8 cellular contexts compared by ENCODE assay signal in the genomic region with DNA sequence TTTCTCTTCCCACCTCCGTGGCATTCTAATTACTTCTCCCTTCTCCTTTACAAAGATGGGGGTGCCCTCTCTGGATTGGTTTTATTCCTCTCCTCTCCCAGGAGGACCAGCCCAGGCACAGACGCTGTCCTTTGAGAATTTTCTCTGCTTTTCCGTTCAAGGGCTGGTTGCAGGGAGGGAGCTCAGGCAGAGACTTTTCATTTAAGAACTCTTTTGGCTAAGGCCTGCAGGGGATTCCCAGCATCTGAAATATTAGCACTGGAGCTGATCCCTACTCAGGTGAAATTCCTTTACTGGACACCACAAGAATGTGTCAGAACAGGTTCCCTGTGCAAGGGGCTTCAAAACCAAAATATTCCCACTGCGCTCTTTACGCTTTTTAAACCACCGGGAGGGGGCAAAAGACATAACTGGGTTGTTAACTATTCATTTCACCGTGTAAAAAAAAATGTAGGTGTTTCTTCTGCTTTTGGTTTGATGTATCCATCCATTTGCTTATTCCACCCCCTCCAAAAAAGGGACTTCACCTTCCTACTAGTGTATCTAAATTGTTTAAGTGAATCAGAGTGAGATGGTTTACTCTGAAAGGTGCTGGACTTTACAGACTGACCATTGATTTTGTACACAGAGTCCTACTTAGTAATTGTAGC. TPM values are rescaled to one million over a fixed set of nuclear protein-coding genes. Genes with fewer than 3 reads are reported as not detected.
DNase-seq lines count a peak whose midpoint lies in the region; ATAC-seq, FAIRE-seq and TF ChIP-seq lines count a peak whose summit lies in the region.

No MANE protein-coding gene starts in this region.

- H3K36me3 ChIP-seq in PC-9 (ENCODE audit: low read depth) (peaks cover 30% of the 10 kb centered on the region), HepG2 (replicated peaks in 1 of 2; ENCODE audit: control insufficient read depth in 1 of 2, insufficient read depth in 2 of 2, low read length in 2 of 2) (peaks cover 6 to 16% of the 10 kb centered on the region in 2 experiments; a peak in 3 of 5 replicates)

- 0% methylated on average over 7 of the region's 7 CpGs for WGBS in HepG2 (ENCODE audit: low lambda C conversion rate)

- H3K79me2 ChIP-seq in PC-9 (ENCODE audit: low read depth), result peaks cover 90% of the 10 kb centered on the region
- H3K79me2 ChIP-seq in HepG2 (ENCODE audit: insufficient read depth, low read length), result peaks cover 79% of the 10 kb centered on the region

- peaks cover 27% of the 10 kb centered on the region for H3K36me3 Mint-ChIP-seq in activated CD4-positive, alpha-beta T cell treated with anti-CD3 and anti-CD28 coated beads, Interleukin-2, amount 10 ng/mL, durations not matched to agents 24 days and 14 days (ENCODE audit: low read depth)

- H3K27me3 Mint-ChIP-seq in activated CD4-positive, alpha-beta T cell treated with anti-CD3 and anti-CD28 coated beads, Interleukin-2, amount 10 ng/mL, durations not matched to agents 24 days and 14 days, result no peaks in the 10 kb centered on the region

- peaks cover 39% of the 10 kb centered on the region for H3K4me1 Mint-ChIP-seq in activated CD4-positive, alpha-beta T cell treated with anti-CD3 and anti-CD28 coated beads, Interleukin-2, amount 10 ng/mL, durations not matched to agents 24 days and 14 days

- peak overlapping the region; percentile 97 for H3K9ac ChIP-seq in HepG2 (ENCODE audit: insufficient read depth, low read depth, low read length)

- H3K4me3 ChIP-seq in PC-9, result peak overlapping the region; percentile 79
- H3K4me3 ChIP-seq in HepG2 (replicated peaks in 1 of 3; ENCODE audit: insufficient read depth in 1 of 3, low read depth in 2 of 3, low read length in 3 of 3), result peak overlapping the region; percentile 94 to 99 (median 98)

- H2AFZ ChIP-seq in PC-9, result no peak overlapping the region
- H2AFZ ChIP-seq in HepG2 (ENCODE audit: low read length), result no peak overlapping the region

- peak; percentile 29; the same call in 1 of the 2 replicates for TF ChIP-seq CTCF in PC-9 (conservative IDR thresholded peaks at IDR 0.05)
- TF ChIP-seq CTCF in HepG2 (CRISPR knock-in tag; IDR thresholded peaks at IDR 0.05), result 0 out of 2 replicates have a peak, but pooled peaks have one; percentile 8

- H3K9me2 ChIP-seq in PC-9 (ENCODE audit: insufficient read depth), result no peaks in the 10 kb centered on the region

- CTCF ChIA-PET in PC-9 (lab: Charles Lee), result no interaction called here
- CTCF ChIA-PET in HepG2 (lab: Yijun Ruan, JAX; ENCODE audit: low intra/inter-chr PET ratio, low total read pairs), result no interaction called here

- intact Hi-C loops in activated CD4-positive, alpha-beta T cell treated with anti-CD3 and anti-CD28 coated beads, Interleukin-2, amount 10 ng/mL, durations not matched to agents 24 days and 14 days (cut with micrococcal nuclease), result loop anchor here (5.0 to 10.0 kb wide), 3 partner anchors 195 to 722 kb away; a partner anchor contains a TSS
- intact Hi-C loops in PC-9 (cut with micrococcal nuclease; ENCODE audit: unreplicated experiment) (loop anchor here (1.0 to 10.0 kb wide), 2 partner anchors 142 to 171 kb away; a partner anchor contains a TSS), HepG2 (cut with micrococcal nuclease; ENCODE audit: unreplicated experiment) (loop anchor here (1.0 to 5.0 kb wide), 3 partner anchors 45 to 171 kb away; no protein-coding TSS in a partner anchor)

- H3K9me3 ChIP-seq in PC-9 (ENCODE audit: insufficient read depth, low read depth) (no peaks in the 10 kb centered on the region), HepG2 (ENCODE audit: low read length) (no peaks in the 10 kb centered on the region)

- H4K20me1 ChIP-seq in PC-9 (ENCODE audit: insufficient read depth) (peaks cover 42% of the 10 kb centered on the region), HepG2 (ENCODE audit: insufficient read depth, low read length) (peaks cover 24% of the 10 kb centered on the region)

- H3K27me3 ChIP-seq in PC-9 (ENCODE audit: insufficient read depth, low read depth), result no peaks in the 10 kb centered on the region
- H3K27me3 ChIP-seq in HepG2 (ENCODE audit: control insufficient read depth in 1 of 2, insufficient read depth in 2 of 2, low read length in 2 of 2), result no peaks in the 10 kb centered on the region; a peak in 1 of 5 replicates

- TF ChIP-seq POLR2A in HepG2 (IDR thresholded peaks at IDR 0.05; ENCODE audit: insufficient read depth in 1 of 2, low read depth in 2 of 2, low read length in 2 of 2), result no peak

- no peak for FAIRE-seq in HepG2 (lab: Jason Lieb, UNC)

- ATAC-seq in HepG2 (peak; percentile 6), GM21423 (IDR thresholded peaks at IDR 0.05; ENCODE audit: unreplicated experiment) (no peak), HG03565 (IDR thresholded peaks at IDR 0.05; ENCODE audit: unreplicated experiment) (no peak)

- TF ChIP-seq RAD21 in HepG2 (CRISPR knock-in tag; IDR thresholded peaks at IDR 0.05), result no peak

- TF ChIP-seq EP300 in HepG2 (IDR thresholded peaks at IDR 0.05; ENCODE audit: low read depth in 2 of 2, low read length in 2 of 2), result no peak
- TF ChIP-seq EP300 in HepG2 (CRISPR knock-in tag; IDR thresholded peaks at IDR 0.05; ENCODE audit: borderline replicate concordance), result no peak

- peak overlapping the region; percentile 99 for H3K4me3 Mint-ChIP-seq in activated CD4-positive, alpha-beta T cell treated with anti-CD3 and anti-CD28 coated beads, Interleukin-2, amount 10 ng/mL, durations not matched to agents 24 days and 14 days

- H3K27ac ChIP-seq in PC-9 (peak overlapping the region; percentile 88), HepG2 (ENCODE audit: extremely low read length, insufficient read depth, low read length) (peak overlapping the region; percentile 94)

- POLR2A ChIA-PET in PC-9 (lab: Charles Lee; ENCODE audit: unreplicated experiment) (interaction anchor here (0.7 kb wide), 2 partner anchors 53 to 54 kb away, joined by 3 to 7 read pairs; no protein-coding TSS in a partner anchor), HepG2 (lab: Yijun Ruan, JAX) (interaction anchor here (0.6 to 7.3 kb wide), 8 partner anchors 10 to 262 kb away, joined by 3 to 60 read pairs (median 4); a partner anchor contains a TSS)

- H3K4me1 ChIP-seq in PC-9 (replicated peaks; ENCODE audit: insufficient read depth), result peaks cover 48% of the 10 kb centered on the region
- H3K4me1 ChIP-seq in HepG2 (ENCODE audit: insufficient read depth, low read length), result peaks cover 57% of the 10 kb centered on the region

- no peaks in the 10 kb centered on the region for H3K9me3 Mint-ChIP-seq in activated CD4-positive, alpha-beta T cell treated with anti-CD3 and anti-CD28 coated beads, Interleukin-2, amount 10 ng/mL, durations not matched to agents 24 days and 14 days

- in situ Hi-C loops in HepG2 (cut with HindIII; ENCODE audit: extremely low pct_ligation_motif_present, low pct_unique_long_range_greater_than_20kb), result loop anchor here (10.0 kb wide), 1 partner anchor 172 kb away; no protein-coding TSS in a partner anchor

- H3K4me2 ChIP-seq in PC-9 (peak overlapping the region; percentile 99), HepG2 (ENCODE audit: low read depth, low read length) (peak overlapping the region; percentile 90)

- DNase-seq in activated CD4-positive, alpha-beta T cell treated with anti-CD3 and anti-CD28 coated beads, Interleukin-2, amount 10 ng/mL, durations not matched to agents 24 days and 14 days, result peak; percentile 76
- DNase-seq in activated CD4-positive, alpha-beta T cell treated with anti-CD3 and anti-CD28 coated beads, Interleukin-2, amount 50 U/mL, for 1 hour, result no peak
- DNase-seq in PC-9 (peak; percentile 41 to 85), cerebellar cortex (ENCODE audit: low spot score) (peak; percentile 61), HepG2 (ENCODE audit: low spot score) (peak; percentile 55), superior temporal gyrus (ENCODE audit: extremely low spot score) (peak; percentile 63)

- H3F3A ChIP-seq in PC-9 (ENCODE audit: insufficient read depth, low read depth), result peaks cover 40% of the 10 kb centered on the region

- H3K27ac Mint-ChIP-seq in activated CD4-positive, alpha-beta T cell treated with anti-CD3 and anti-CD28 coated beads, Interleukin-2, amount 10 ng/mL, durations not matched to agents 24 days and 14 days, result peak overlapping the region; percentile 99

- TSS peak; percentile 40 for BruUV-seq in PC-9 (replicated peaks; lab: Mats Ljungman, UMichigan)
- BruUV-seq in HepG2 (replicated peaks; lab: Mats Ljungman, UMichigan), result TSS peak; percentile 46

TF ChIP-seq in HepG2, 621 proteins besides CTCF, POLR2A, EP300 and RAD21 (continues in another document):
- peak; percentile 10; the same call in 1 of the 2 replicates for TF ChIP-seq KMT2B (CRISPR knock-in tag; IDR thresholded peaks at IDR 0.05)
- TF ChIP-seq ZFP82 (CRISPR knock-in tag; IDR thresholded peaks at IDR 0.05; ENCODE audit: borderline replicate concordance), result 0 out of 2 replicates have a peak, but pooled peaks have one; percentile 8
- no peak for TF ChIP-seq HOXA9 (CRISPR knock-in tag; IDR thresholded peaks at IDR 0.05; ENCODE audit: borderline replicate concordance)
- no peak for TF ChIP-seq TARDBP (CRISPR knock-in tag; IDR thresholded peaks at IDR 0.05)

RNA-seq across cellular contexts. Expression of a gene that starts 1.4 kb away (rescaled TPM):
- 46.3 and 54.6 TPM in 2 replicates for total RNA-seq in activated CD4-positive, alpha-beta T cell treated with anti-CD3 and anti-CD28 coated beads, Interleukin-2, amount 10 ng/mL, durations not matched to agents 24 days and 14 days
- 33.0 and 38.2 TPM in 2 replicates for total RNA-seq in PC-9 (2021)
- total RNA-seq in HepG2 (2016; rRNA removed; fragmentation: Illumina TruSeq; extraction: Trizol), result 20.5 and 49.3 TPM in 2 replicates
- 24.3 and 24.8 TPM in 2 replicates for total RNA-seq in HepG2 (2016; cell fraction: cytosol; rRNA removed; fragmentation: Illumina TruSeq; extraction: Trizol; ENCODE audit: low read depth)
- total RNA-seq in HepG2 (2016; cell fraction: insoluble cytoplasmic fraction; rRNA removed; fragmentation: Illumina TruSeq; extraction: Trizol), result 18.4 and 45.8 TPM in 2 replicates
- total RNA-seq in HepG2 (2016; cell fraction: membrane; rRNA removed; fragmentation: Illumina TruSeq; extraction: Trizol), result 11.3 and 13.6 TPM in 2 replicates
- total RNA-seq in HepG2 (2016; cell fraction: nucleus; rRNA removed; fragmentation: Illumina TruSeq; extraction: Trizol), result 56.4 and 58.5 TPM in 2 replicates
- polyA plus RNA-seq in HepG2 (2011; rRNA removed), result 38.4 and 54.3 TPM in 2 replicates
- polyA plus RNA-seq in HepG2 (2011; cell fraction: cytosol; rRNA removed), result 16.2 and 21.9 TPM in 2 replicates
- 40.8 and 43.9 TPM in 2 replicates for polyA plus RNA-seq in HepG2 (2011; cell fraction: nucleus; rRNA removed)
- polyA plus RNA-seq in HepG2 (2012), result 11.1 and 13.6 TPM in 2 replicates
- 0.27 and 0.49 TPM in 2 replicates for polyA plus RNA-seq in HepG2 (2016; cell fraction: cytosol; fragmentation: Illumina TruSeq; extraction: Trizol; ENCODE audit: low read depth)
- polyA plus RNA-seq in HepG2 (2016; cell fraction: insoluble cytoplasmic fraction; fragmentation: Illumina TruSeq; extraction: Trizol; ENCODE audit: low read depth), result 14.9 and 15.4 TPM in 2 replicates
- polyA plus RNA-seq in HepG2 (2016; cell fraction: membrane; fragmentation: Illumina TruSeq; extraction: Trizol; ENCODE audit: low read depth), result 1.1 and 1.6 TPM in 2 replicates
- polyA plus RNA-seq in HepG2 (2016; cell fraction: nucleus; fragmentation: Illumina TruSeq; extraction: Trizol; ENCODE audit: insufficient read depth, low read depth), result 44.4 and 51.2 TPM in 2 replicates
- 42.0 and 124 TPM in 2 replicates for polyA minus RNA-seq in HepG2 (2011; rRNA and poly(A)+ RNA removed; ENCODE audit: low replicate concordance)
- 77.0 and 77.2 TPM in 2 replicates for polyA minus RNA-seq in HepG2 (2011; cell fraction: cytosol; rRNA and poly(A)+ RNA removed)
- polyA minus RNA-seq in HepG2 (2011; cell fraction: nucleus; rRNA and poly(A)+ RNA removed), result 142 and 175 TPM in 2 replicates
